In the genomic region with DNA sequence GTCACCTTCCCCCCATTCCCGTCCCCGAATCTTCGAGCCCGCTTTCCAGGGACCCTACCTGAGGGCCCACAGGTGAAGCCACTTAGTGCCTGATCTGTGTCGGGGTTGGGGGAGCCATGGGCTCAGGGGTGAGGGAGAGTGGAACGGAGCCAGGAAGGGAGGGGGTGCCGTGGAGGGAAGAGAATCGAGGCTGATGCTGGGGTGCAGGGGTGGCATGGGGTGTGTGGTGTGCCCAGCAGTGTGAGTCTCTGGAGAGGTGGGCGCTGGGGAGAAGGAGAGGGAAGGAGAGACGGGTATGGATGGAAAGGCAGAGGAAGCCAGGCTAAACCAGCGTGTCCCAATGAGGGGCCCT, we compare ENCODE assay signal across 10 cellular contexts. TPM values are rescaled to one million over a fixed set of nuclear protein-coding genes. Genes with fewer than 3 reads are reported as not detected.
DNase-seq lines count a peak whose midpoint lies in the region; ATAC-seq and TF ChIP-seq lines count a peak whose summit lies in the region.
"Had no signal": no experiment of that assay in that cellular context is flagged by ENCODE, and none has a peak within 500 bp of the region (broad histone marks: within the 10 kb centered on the region; RNA-seq: fewer than 3 reads in every experiment).

No MANE protein-coding gene starts in this region.

- no peaks in the 10 kb centered on the region for H3K36me3 Mint-ChIP-seq in nephron progenitor cell (ENCODE audit: low read depth)

- peak overlapping the region; percentile 56 for H3K4me3 Mint-ChIP-seq in nephron progenitor cell

- no peak for ATAC-seq in left cardiac atrium
- ATAC-seq in left lobe of liver = no peak

- peaks cover 58% of the 10 kb centered on the region for H3K4me1 ChIP-seq in left ventricle myocardium inferior
- H3K4me1 ChIP-seq in duodenal mucosa (ENCODE audit: control insufficient read depth in 1 of 2, insufficient read depth in 2 of 2, low read length in 2 of 2) = peaks cover 10 to 12% of the 10 kb centered on the region in 2 donors
- H3K4me1 ChIP-seq in urinary bladder (ENCODE audit: insufficient read depth) = no peaks in the 10 kb centered on the region

- no peak for TF ChIP-seq CTCF in left ventricle myocardium inferior (IDR thresholded peaks at IDR 0.05; ENCODE audit: borderline replicate concordance)
- TF ChIP-seq CTCF in nephron progenitor cell (IDR thresholded peaks at IDR 0.05) = no peak

- peaks cover 74% of the 10 kb centered on the region for H3K4me1 Mint-ChIP-seq in nephron progenitor cell

- WGBS in urinary bladder = 33% methylated on average over 11 of the region's 11 CpGs

- H3K36me3 ChIP-seq in left ventricle myocardium inferior = no peaks in the 10 kb centered on the region
- no peaks in the 10 kb centered on the region for H3K36me3 ChIP-seq in duodenal mucosa (ENCODE audit: control insufficient read depth in 1 of 2, insufficient read depth in 2 of 2, low read length in 2 of 2)
- no peaks in the 10 kb centered on the region for H3K36me3 ChIP-seq in urinary bladder (ENCODE audit: insufficient read depth)

- H3K27me3 ChIP-seq in left ventricle myocardium inferior (ENCODE audit: low read depth) (no peaks in the 10 kb centered on the region), duodenal mucosa (ENCODE audit: control insufficient read depth in 1 of 2, insufficient read depth in 2 of 2, low read length in 2 of 2) (peaks cover 2 to 7% of the 10 kb centered on the region in 2 donors)

- intact Hi-C loops in left ventricle myocardium inferior (cut with micrococcal nuclease) = no loop called here
- intact Hi-C loops in left cardiac atrium (cut with DNase I) = loop anchor here in 1 of 2 donors (5.0 kb wide), 1 partner anchor 52 kb away; no protein-coding TSS in a partner anchor

- H3K27ac Mint-ChIP-seq in nephron progenitor cell = peak overlapping the region; percentile 36

- DNase-seq in left ventricle myocardium inferior = no peak
- no peak for DNase-seq in left cardiac atrium
- no peak for DNase-seq in nephron progenitor cell
- no peak for DNase-seq in left lobe of liver (ENCODE audit: low spot score)
- no peak for DNase-seq in cerebellum (ENCODE audit: low spot score)
- DNase-seq in T-helper 2 cell = no peak
- DNase-seq: NCI-H187 treated with DMSO at 0.1 percent for 48 hours had no signal

- no peaks in the 10 kb centered on the region for H3K9me3 ChIP-seq in left ventricle myocardium inferior (replicated peaks)
- H3K9me3 ChIP-seq in duodenal mucosa (ENCODE audit: control insufficient read depth in 1 of 2, low read length in 2 of 2) = no peaks in the 10 kb centered on the region

- H3K9me3 Mint-ChIP-seq in nephron progenitor cell = no peaks in the 10 kb centered on the region

- H3K4me3 ChIP-seq in left ventricle myocardium inferior (peak overlapping the region; percentile 50), duodenal mucosa (ENCODE audit: low read depth in 1 of 2, low read length in 2 of 2) (peak overlapping the region; percentile 34 to 43), urinary bladder (ENCODE audit: low read depth, low read length) (no peak overlapping the region)

- H3K27ac ChIP-seq in left ventricle myocardium inferior (replicated peaks) (peak overlapping the region; percentile 89), duodenal mucosa (ENCODE audit: low read depth, low read length) (peak overlapping the region; percentile 25), urinary bladder (ENCODE audit: low read depth) (peak overlapping the region; percentile 50)

- H3K27me3 Mint-ChIP-seq in nephron progenitor cell (ENCODE audit: low read depth, poor library complexity) = peaks cover 7% of the 10 kb centered on the region

- peak overlapping the region in 1 of 2 donors; percentile 0 for H3K9ac ChIP-seq in duodenal mucosa (ENCODE audit: low read depth in 1 of 2, low read length in 2 of 2)

RNA-seq across cellular contexts. Expression of gene HPN, which starts 1.1 kb away (rescaled TPM):
- total RNA-seq in left ventricle myocardium inferior (3.4 TPM), left cardiac atrium (1 to 10 TPM; 5.6 to 7.2 TPM), urinary bladder (not detected), left lobe of liver (564 TPM), cerebellum (0.27 TPM)
- polyA plus RNA-seq in urinary bladder = 0.73 TPM
- polyA plus RNA-seq: BJ had no signal

RNA-seq across cellular contexts. Expression of gene SCN1B, which starts 10.2 kb away (rescaled TPM):
- total RNA-seq in left ventricle myocardium inferior = 52.8 TPM
- 100 to 1,000 TPM in 1 of 2 donors, 10 to 100 TPM in 1; 73.6 to 163 TPM for total RNA-seq in left cardiac atrium
- 1.6 TPM for total RNA-seq in urinary bladder
- 15.1 TPM for polyA plus RNA-seq in urinary bladder
- total RNA-seq in left lobe of liver = 4.5 TPM
- total RNA-seq in cerebellum = 7.5 TPM

RNA-seq across cellular contexts. Expression of gene GRAMD1A, which starts 40.3 kb away (rescaled TPM):
- total RNA-seq in left ventricle myocardium inferior (26.2 TPM), left cardiac atrium (10 to 100 TPM; 29.2 to 45.5 TPM), urinary bladder (34.2 TPM), left lobe of liver (17.8 TPM), cerebellum (50.0 TPM)
- polyA plus RNA-seq in urinary bladder = 74.0 TPM

Comparison
In these comparisons a context has a peak if more than half of its experiments do, and no peak if none do; other contexts are left out.
1. H3K27ac ChIP-seq: peak in every context shown above with its lines; median percentile 89 in left ventricle myocardium inferior; 50 in urinary bladder; 25 in duodenal mucosa.
2. RNA of gene HPN, which starts 1.1 kb away (total RNA-seq): 564 TPM in left lobe of liver (single experiment); 5.6 to 7.2 TPM in left cardiac atrium, 3.4 TPM in left ventricle myocardium inferior (single experiment), 0.27 TPM in cerebellum (single experiment) and not detected in urinary bladder (single experiment); every median in the first group is over 10 times any median in the second.